Comparison of ENCODE assay signal across 22 cellular contexts in the genomic region with DNA sequence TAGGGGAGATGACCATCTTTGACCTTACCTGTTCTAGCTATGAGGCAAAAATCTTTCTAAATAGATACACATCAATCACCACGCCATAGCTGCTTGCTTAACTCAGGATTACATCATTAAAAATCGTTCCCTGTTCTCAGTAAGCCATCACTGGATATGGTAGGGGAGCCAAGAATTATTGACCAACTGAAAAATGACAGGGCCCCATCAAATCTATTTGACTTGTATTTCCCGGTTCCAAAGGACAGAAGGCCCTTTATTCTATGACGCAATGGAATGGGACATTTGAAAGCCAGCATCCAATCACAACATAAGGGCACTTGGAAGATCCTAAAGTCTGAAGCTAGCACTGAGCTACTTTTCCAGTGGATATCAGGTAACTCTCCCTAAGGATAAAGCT.
"Had no signal": no experiment of that assay in that cellular context is flagged by ENCODE, and none has a peak within 500 bp of the region (broad histone marks: within the 10 kb centered on the region; RNA-seq: fewer than 3 reads in every experiment).

No MANE protein-coding gene starts in this region.

- H3K27me3 ChIP-seq: dorsolateral prefrontal cortex, esophagus muscularis mucosa, gastrocnemius medialis, ovary, tibial artery, upper lobe of right lung, vagina had no signal

- H3K4me3 ChIP-seq: dorsolateral prefrontal cortex, esophagus muscularis mucosa, gastrocnemius medialis, ovary, tibial artery, upper lobe of right lung, vagina had no signal

- DNase-seq: cortex of kidney; dorsolateral prefrontal cortex; effector memory CD4-positive, alpha-beta T cell; gastrocnemius medialis; glutamatergic neuron; kidney; left cardiac atrium; mammary epithelial cell; natural killer cell; nucleus accumbens; ovary; right cardiac atrium; stimulated activated CD4-positive, alpha-beta T cell treated with anti-CD3 and anti-CD28 coated beads, Interleukin-4, amount 100 ng/mL, for 1 hour; tibial artery; upper lobe of right lung had no signal

- H3K27ac ChIP-seq: dorsolateral prefrontal cortex, epithelial cell of prostate, esophagus muscularis mucosa, gastrocnemius medialis, ovary, tibial artery, upper lobe of right lung, vagina had no signal

- H3K4me1 Mint-ChIP-seq: stimulated activated memory B cell treated with anti-CD40 and anti-IgM and Interleukin-4, amounts not matched to agents 10 μg/mL and 1 μg/mL and 100 μg/mL, for 72 hours had no signal

- ATAC-seq: gastrocnemius medialis; left cardiac atrium; natural killer cell; right cardiac atrium; stimulated activated memory B cell treated with anti-CD40 and anti-IgM and Interleukin-4, amounts not matched to agents 10 μg/mL and 1 μg/mL and 100 μg/mL, for 72 hours; upper lobe of right lung had no signal

- H3K4me3 Mint-ChIP-seq: natural killer cell; neural crest cell; stimulated activated memory B cell treated with anti-CD40 and anti-IgM and Interleukin-4, amounts not matched to agents 10 μg/mL and 1 μg/mL and 100 μg/mL, for 72 hours; stimulated activated naive CD8-positive, alpha-beta T cell treated with anti-CD3 and anti-CD28 coated beads, Interleukin-15, Interleukin-2, amounts not matched to agents 100 ng/mL and 50 ng/mL, for 24 hours had no signal

- H3K36me3 Mint-ChIP-seq: natural killer cell; stimulated activated memory B cell treated with anti-CD40 and anti-IgM and Interleukin-4, amounts not matched to agents 10 μg/mL and 1 μg/mL and 100 μg/mL, for 72 hours had no signal

- H3K9me3 Mint-ChIP-seq: natural killer cell; neural crest cell; stimulated activated memory B cell treated with anti-CD40 and anti-IgM and Interleukin-4, amounts not matched to agents 10 μg/mL and 1 μg/mL and 100 μg/mL, for 72 hours; stimulated activated naive CD8-positive, alpha-beta T cell treated with anti-CD3 and anti-CD28 coated beads, Interleukin-15, Interleukin-2, amounts not matched to agents 100 ng/mL and 50 ng/mL, for 24 hours had no signal

- H3K27ac Mint-ChIP-seq: natural killer cell; progenitor cell of endocrine pancreas; stimulated activated memory B cell treated with anti-CD40 and anti-IgM and Interleukin-4, amounts not matched to agents 10 μg/mL and 1 μg/mL and 100 μg/mL, for 72 hours; stimulated activated naive CD8-positive, alpha-beta T cell treated with anti-CD3 and anti-CD28 coated beads, Interleukin-15, Interleukin-2, amounts not matched to agents 100 ng/mL and 50 ng/mL, for 24 hours had no signal

- H3K9me3 ChIP-seq: esophagus muscularis mucosa, gastrocnemius medialis, ovary, tibial artery, upper lobe of right lung, vagina had no signal

- H3K36me3 ChIP-seq: esophagus muscularis mucosa, gastrocnemius medialis, ovary, tibial artery, upper lobe of right lung, vagina had no signal

- H3K27me3 Mint-ChIP-seq: progenitor cell of endocrine pancreas; stimulated activated memory B cell treated with anti-CD40 and anti-IgM and Interleukin-4, amounts not matched to agents 10 μg/mL and 1 μg/mL and 100 μg/mL, for 72 hours had no signal

- H3K4me1 ChIP-seq: tibial artery had no signal
